ENCODE assay signal across 19 cellular contexts in the genomic region with DNA sequence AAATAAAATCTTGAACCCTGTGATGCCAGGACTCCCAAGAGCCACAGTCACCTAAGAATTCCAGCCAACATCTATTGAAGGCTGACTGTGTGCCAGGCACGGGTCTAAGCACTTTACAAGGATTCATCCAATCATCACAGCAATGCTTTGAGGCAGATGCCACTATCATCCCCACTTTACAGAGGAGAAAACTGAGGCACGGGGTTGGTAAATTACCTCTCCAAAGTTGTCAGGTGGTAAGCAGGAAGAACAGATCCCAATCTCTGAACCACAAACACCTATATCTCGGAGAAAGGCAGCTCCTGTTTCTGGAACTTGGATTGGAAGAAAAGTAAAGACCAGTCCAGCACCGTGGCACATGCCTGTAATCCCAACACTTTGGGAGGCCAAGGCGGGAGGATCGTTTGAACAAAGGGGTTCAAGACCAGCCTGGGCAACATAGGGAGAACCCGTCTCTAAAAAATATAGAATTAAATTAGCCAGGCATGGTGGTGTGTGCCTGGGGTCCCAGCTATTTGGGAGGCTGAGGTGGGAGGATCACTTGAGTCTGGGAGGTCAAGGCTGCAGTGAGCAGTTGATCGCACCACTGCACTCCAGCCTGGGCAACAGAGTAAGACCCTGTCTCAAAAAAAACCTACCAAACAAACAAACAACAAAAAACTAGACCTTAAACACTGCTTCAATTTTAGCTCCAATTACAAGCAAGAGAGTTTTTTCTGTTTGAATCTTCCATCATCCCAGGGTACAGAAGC.
"Had no signal": no experiment of that assay in that cellular context is flagged by ENCODE, and none has a peak within 500 bp of the region (broad histone marks: within the 10 kb centered on the region; RNA-seq: fewer than 3 reads in every experiment).

No MANE protein-coding gene starts in this region.

- H3K4me3 Mint-ChIP-seq: activated T-cell treated with anti-CD3 and anti-CD28 coated beads, Interleukin-2, amount 50 U/mL, for 24 hours; naive B cell; stimulated activated naive CD8-positive, alpha-beta T cell treated with anti-CD3 and anti-CD28 coated beads, Interleukin-15, Interleukin-2, amounts not matched to agents 100 ng/mL and 50 ng/mL, for 24 hours; type B pancreatic cell had no signal

- H3K4me3 ChIP-seq: adrenal gland, esophagus squamous epithelium, SK-N-MC had no signal

- DNase-seq: activated CD4-positive, alpha-beta T cell treated with anti-CD3 and anti-CD28 coated beads for 1 hour; activated CD4-positive, alpha-beta T cell treated with anti-CD3 and anti-CD28 coated beads, Interleukin-2, amount 50 U/mL, for 48 hours; activated effector memory CD4-positive, alpha-beta T cell treated with Interleukin-2 at 50 U/mL for 16 hours; activated naive CD4-positive, alpha-beta T cell treated with anti-CD3 and anti-CD28 coated beads, Interleukin-2, amount 50 U/mL, for 16 hours; activated T-cell treated with anti-CD3 and anti-CD28 coated beads, Interleukin-2, amount 50 U/mL, for 24 hours; caudate nucleus; effector CD4-positive, alpha-beta T cell; esophagus squamous epithelium; left colon; mammary epithelial cell; naive B cell; retina; small intestine had no signal

- FAIRE-seq: endothelial cell of umbilical vein, small intestine had no signal

- H3K36me3 ChIP-seq: adrenal gland, esophagus squamous epithelium, neutrophil had no signal

- H3K9me3 Mint-ChIP-seq: activated T-cell treated with anti-CD3 and anti-CD28 coated beads, Interleukin-2, amount 50 U/mL, for 24 hours; naive B cell; stimulated activated naive CD8-positive, alpha-beta T cell treated with anti-CD3 and anti-CD28 coated beads, Interleukin-15, Interleukin-2, amounts not matched to agents 100 ng/mL and 50 ng/mL, for 24 hours; type B pancreatic cell had no signal

- H3K9me3 ChIP-seq: adrenal gland, esophagus squamous epithelium, neutrophil had no signal

- ATAC-seq: left colon had no signal

- H3K27ac Mint-ChIP-seq: activated T-cell treated with anti-CD3 and anti-CD28 coated beads, Interleukin-2, amount 50 U/mL, for 24 hours; stimulated activated naive CD8-positive, alpha-beta T cell treated with anti-CD3 and anti-CD28 coated beads, Interleukin-15, Interleukin-2, amounts not matched to agents 100 ng/mL and 50 ng/mL, for 24 hours; type B pancreatic cell had no signal

- H3K27ac ChIP-seq: neutrophil, SK-N-MC had no signal

- H3K27me3 ChIP-seq: adrenal gland, esophagus squamous epithelium, neutrophil had no signal

- H3K36me3 Mint-ChIP-seq: naive B cell, type B pancreatic cell had no signal

- H3K27me3 Mint-ChIP-seq: activated T-cell treated with anti-CD3 and anti-CD28 coated beads, Interleukin-2, amount 50 U/mL, for 24 hours; naive B cell; stimulated activated naive CD8-positive, alpha-beta T cell treated with anti-CD3 and anti-CD28 coated beads, Interleukin-15, Interleukin-2, amounts not matched to agents 100 ng/mL and 50 ng/mL, for 24 hours; type B pancreatic cell had no signal
